1 cellular context compared by ENCODE assay signal in genomic region chr11:87280143-87280542, GRCh38.
TF ChIP-seq lines count a peak whose summit lies in the region.

No MANE protein-coding gene starts in this region.

TF ChIP-seq in HepG2, 621 proteins besides CTCF, POLR2A, EP300 and RAD21 (continued from another document):
- TF ChIP-seq HOMEZ (CRISPR knock-in tag; IDR thresholded peaks at IDR 0.05; ENCODE audit: low read depth) (0 out of 2 replicates have a peak, but pooled peaks have one; percentile 62), SOX13 (IDR thresholded peaks at IDR 0.05) (no peak), SOX13 (CRISPR knock-in tag; conservative IDR thresholded peaks at IDR 0.05 in 1 of 2, IDR thresholded peaks at IDR 0.05 in 1 of 2) (peak in 1 of 2 experiments; percentile 12; a peak in 1 of 4 replicates), ZNF83 (CRISPR knock-in tag; IDR thresholded peaks at IDR 0.05; ENCODE audit: borderline replicate concordance) (no peak), CHCHD3 (CRISPR knock-in tag; IDR thresholded peaks at IDR 0.05) (no peak), GATAD2A (CRISPR knock-in tag; IDR thresholded peaks at IDR 0.05) (0 out of 2 replicates have a peak, but pooled peaks have one; percentile 9), ZNF468 (CRISPR knock-in tag; IDR thresholded peaks at IDR 0.05) (no peak), ZNF282 (IDR thresholded peaks at IDR 0.05; ENCODE audit: partially characterized antibody) (no peak), HNF4A (CRISPR knock-in tag; IDR thresholded peaks at IDR 0.05) (peak; percentile 60), ZFP37 (CRISPR knock-in tag; IDR thresholded peaks at IDR 0.05; ENCODE audit: borderline replicate concordance) (no peak)
